Comparison of ENCODE assay signal across 18 cellular contexts in the genomic region with DNA sequence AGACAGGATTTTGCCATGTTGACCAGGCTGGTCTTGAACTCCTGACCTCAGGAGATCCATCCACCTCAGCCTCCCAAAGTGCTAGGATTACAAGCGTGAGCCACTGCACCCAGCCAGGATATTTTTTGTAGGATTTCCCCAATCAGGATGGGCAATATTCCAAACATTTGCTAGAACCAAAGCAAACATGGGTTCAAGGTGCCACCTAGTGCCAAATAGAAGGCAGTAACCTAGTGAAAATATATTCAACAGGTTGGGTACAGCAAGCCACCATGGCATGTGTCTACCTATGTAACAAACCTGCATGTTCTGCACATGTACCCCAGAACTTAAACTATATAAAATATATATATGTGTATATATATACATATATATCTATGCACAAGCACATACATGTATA.
DNase-seq lines count a peak whose midpoint lies in the region; ATAC-seq and TF ChIP-seq lines count a peak whose summit lies in the region.
"Had no signal": no experiment of that assay in that cellular context is flagged by ENCODE, and none has a peak within 500 bp of the region (broad histone marks: within the 10 kb centered on the region; RNA-seq: fewer than 3 reads in every experiment).

No MANE protein-coding gene starts in this region.

- whole genome bisulfite sequencing in smooth muscle cell (ENCODE audit: low lambda C conversion rate), result 59% methylated on average over 1 of the region's 1 CpG

- no peaks in the 10 kb centered on the region for H3K4me1 ChIP-seq in smooth muscle cell (ENCODE audit: low read depth)
- no peaks in the 10 kb centered on the region for H3K4me1 ChIP-seq in ascending aorta
- H3K4me1 ChIP-seq: SJSA1 had no signal

- intact Hi-C loops in ascending aorta (cut with DNase I) (no loop called here), dorsolateral prefrontal cortex (cut with DNase I) (no loop called here)

- no peaks in the 10 kb centered on the region for H4K20me1 ChIP-seq in smooth muscle cell (ENCODE audit: low read depth)

- DNase-seq in NCI-H2171 treated with DMSO at 0.1 percent for 48 hours (lab: John Stamatoyannopoulos, UW) (peak; percentile 2), NCI-H2171 (lab: John Stamatoyannopoulos, UW) (no peak), NCI-H69 (lab: John Stamatoyannopoulos, UW) (peak; percentile 68), choroid plexus epithelial cell (ENCODE audit: low read depth) (peak; percentile 11), smooth muscle cell (lab: John Stamatoyannopoulos, UW; ENCODE audit: unreplicated experiment) (no peak), ascending aorta (ENCODE audit: low spot score in 2 of 2) (no peak), dorsolateral prefrontal cortex (no peak)
- DNase-seq: activated CD8-positive, alpha-beta memory T cell treated with anti-CD3 and anti-CD28 coated beads, Interleukin-2, amount 50 U/mL, for 4 hours; activated naive CD4-positive, alpha-beta T cell treated with Interleukin-2 at 50 U/mL for 16 hours; effector memory CD8-positive, alpha-beta T cell; H7; immature natural killer cell; Karpas-422; NCI-H1694 treated with DMSO at 0.1 percent for 48 hours; stimulated activated naive CD8-positive, alpha-beta T cell treated with anti-CD3 and anti-CD28 coated beads, Interleukin-15, Interleukin-2, amounts not matched to agents 100 U/mL and 50 U/mL, for 24 hours had no signal

- no peak for ATAC-seq in GM19351 (IDR thresholded peaks at IDR 0.05; ENCODE audit: unreplicated experiment)
- ATAC-seq: effector memory CD8-positive, alpha-beta T cell; stimulated activated naive CD8-positive, alpha-beta T cell treated with anti-CD3 and anti-CD28 coated beads, Interleukin-15, Interleukin-2, amounts not matched to agents 100 U/mL and 50 U/mL, for 24 hours had no signal

- TF ChIP-seq CTCF in choroid plexus epithelial cell (conservative IDR thresholded peaks at IDR 0.05; ENCODE audit: low read depth, low read length) (peak; percentile 20), smooth muscle cell (IDR thresholded peaks at IDR 0.05; ENCODE audit: borderline replicate concordance, insufficient read depth, poor library complexity, severe bottlenecking) (peak; percentile 9), ascending aorta (IDR thresholded peaks at IDR 0.05) (no peak), dorsolateral prefrontal cortex (IDR thresholded peaks at IDR 0.05 in 54 of 56, conservative IDR thresholded peaks at IDR 0.05 in 2 of 56; ENCODE audit: low read depth in 1 of 56, partially characterized antibody in 56 of 56) (no peak)

- H3F3A ChIP-seq in smooth muscle cell (ENCODE audit: low read depth), result no peaks in the 10 kb centered on the region

- H3K27me3 ChIP-seq in smooth muscle cell (ENCODE audit: low read depth), result no peaks in the 10 kb centered on the region
- no peaks in the 10 kb centered on the region for H3K27me3 ChIP-seq in ascending aorta
- no peaks in the 10 kb centered on the region for H3K27me3 ChIP-seq in dorsolateral prefrontal cortex
- H3K27me3 ChIP-seq: SJSA1 had no signal

- H3K9ac ChIP-seq in smooth muscle cell (ENCODE audit: low read depth), result no peak overlapping the region

- H3K36me3 ChIP-seq in smooth muscle cell (ENCODE audit: low read depth) (no peaks in the 10 kb centered on the region), ascending aorta (no peaks in the 10 kb centered on the region)
- H3K36me3 ChIP-seq: SJSA1 had no signal

- no peak overlapping the region for H3K4me2 ChIP-seq in smooth muscle cell

- no peak overlapping the region for H2AFZ ChIP-seq in smooth muscle cell (ENCODE audit: low read depth)

- H3K9me3 ChIP-seq in smooth muscle cell (replicated peaks; ENCODE audit: low read depth) (no peaks in the 10 kb centered on the region), ascending aorta (no peaks in the 10 kb centered on the region)
- H3K9me3 ChIP-seq: SJSA1 had no signal

- no peaks in the 10 kb centered on the region for H3K79me2 ChIP-seq in smooth muscle cell (ENCODE audit: low read depth)

- H3K27ac ChIP-seq in smooth muscle cell (ENCODE audit: low read depth) (no peak overlapping the region), ascending aorta (no peak overlapping the region), dorsolateral prefrontal cortex (no peak overlapping the region)
- H3K27ac ChIP-seq: SJSA1, skin epidermis had no signal

- H3K4me3 ChIP-seq in choroid plexus epithelial cell (ENCODE audit: low read depth, low read length) (no peak overlapping the region), smooth muscle cell (no peak overlapping the region), ascending aorta (no peak overlapping the region), dorsolateral prefrontal cortex (no peak overlapping the region)
- H3K4me3 ChIP-seq: SJSA1, skin epidermis had no signal

Comparison
In these comparisons a context has a peak if more than half of its experiments do, and no peak if none do; other contexts are left out.
1. DNase-seq: peak in NCI-H2171 treated with DMSO at 0.1 percent for 48 hours (single experiment), NCI-H69 (single experiment) and choroid plexus epithelial cell (single experiment); none in NCI-H2171 (single experiment), smooth muscle cell (single experiment), ascending aorta (0 of 2) and dorsolateral prefrontal cortex (0 of 10).
2. CTCF ChIP-seq: peak in choroid plexus epithelial cell (single experiment) and smooth muscle cell (single experiment); none in ascending aorta (0 of 3) and dorsolateral prefrontal cortex (0 of 56).